In genomic region chr2:192773044-192773443, GRCh38 we compare ENCODE assay signal across 25 cellular contexts.
"Had no signal": no experiment of that assay in that cellular context is flagged by ENCODE, and none has a peak within 500 bp of the region (broad histone marks: within the 10 kb centered on the region; RNA-seq: fewer than 3 reads in every experiment).

No MANE protein-coding gene starts in this region.

- H3K9me3 ChIP-seq: MG63 had no signal

- H3K27ac ChIP-seq: brain microvascular endothelial cell, KMS-11, WERI-Rb-1 had no signal

- H3K4me2 ChIP-seq: KMS-11 had no signal

- DNase-seq: activated CD4-positive, alpha-beta T cell treated with anti-CD3 and anti-CD28 coated beads for 36 hours; activated CD4-positive, alpha-beta T cell treated with anti-CD3 and anti-CD28 coated beads, Interleukin-2, amount 50 U/mL, for 1 hour; activated CD8-positive, alpha-beta memory T cell treated with anti-CD3 and anti-CD28 coated beads, Interleukin-2, amount 50 U/mL, for 4 hours; activated CD8-positive, alpha-beta T cell treated with anti-CD3 and anti-CD28 coated beads for 36 hours; activated gamma-delta T cell treated with Interleukin-2 at 50 U/mL for 16 hours; activated naive CD4-positive, alpha-beta T cell treated with anti-CD3 and anti-CD28 coated beads, Interleukin-2, amount 10 ng/mL, durations not matched to agents 7 days and 5 days; activated naive CD8-positive, alpha-beta T cell treated with anti-CD3 and anti-CD28 coated beads for 36 hours; activated T-cell treated with anti-CD3 and anti-CD28 coated beads, Interleukin-2, amount 50 U/mL, for 72 hours; brain microvascular endothelial cell; cerebellar nuclear complex; MG63; MV-4-11; NCI-H1092 treated with DMSO at 0.1 percent for 48 hours; NCI-H1417 treated with DMSO at 0.1 percent for 48 hours; NCI-H187; NCI-H2081; NCI-H446; NCI-H524; SHP77; T-cell; T-helper 2 cell; T1000; WERI-Rb-1 had no signal

- H3K27me3 ChIP-seq: brain microvascular endothelial cell, MG63 had no signal

- H3K36me3 ChIP-seq: brain microvascular endothelial cell, MG63, WERI-Rb-1 had no signal

- H3K4me3 ChIP-seq: MG63 had no signal

- H3K9ac ChIP-seq: KMS-11 had no signal

- ATAC-seq: activated CD4-positive, alpha-beta T cell treated with anti-CD3 and anti-CD28 coated beads for 36 hours; activated CD8-positive, alpha-beta T cell treated with anti-CD3 and anti-CD28 coated beads for 36 hours; activated T-cell treated with anti-CD3 and anti-CD28 coated beads, Interleukin-2, amount 50 U/mL, for 72 hours; Panc1; T-cell had no signal
